ENCODE assay signal across 19 cellular contexts in the genomic region with DNA sequence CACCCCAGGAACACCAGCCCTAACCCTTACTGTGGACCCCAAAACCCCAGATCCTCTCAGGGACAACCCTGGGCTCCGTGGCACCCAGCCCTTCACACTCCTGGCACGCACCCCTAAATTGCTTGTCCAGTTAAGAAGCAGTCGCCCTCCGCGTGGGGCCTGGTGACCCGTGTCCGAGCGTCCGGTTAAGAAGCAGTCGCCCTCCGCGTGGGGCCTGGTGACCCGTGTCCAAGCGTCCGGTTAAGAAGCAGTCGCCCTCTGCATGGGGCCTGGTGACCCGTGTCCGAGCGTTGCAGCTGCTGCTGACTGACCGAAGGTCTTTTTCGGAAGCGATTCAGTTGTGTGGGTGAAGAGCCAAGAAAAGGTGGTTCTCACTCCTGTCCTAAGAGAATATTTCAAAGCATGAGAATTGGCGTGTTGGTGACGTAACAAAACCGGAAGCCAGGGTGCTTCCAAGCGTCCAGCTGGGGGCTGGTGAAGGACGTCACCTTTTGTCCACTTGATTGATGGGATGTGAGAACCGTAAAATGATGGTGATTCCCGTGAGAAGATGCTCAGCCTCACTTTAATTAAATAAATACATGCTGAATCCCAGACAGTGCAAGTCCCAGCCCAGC.
"Had no signal": no experiment of that assay in that cellular context is flagged by ENCODE, and none has a peak within 500 bp of the region (broad histone marks: within the 10 kb centered on the region; RNA-seq: fewer than 3 reads in every experiment).

No MANE protein-coding gene starts in this region.

- ATAC-seq: activated T-helper 17 cell treated with anti-CD3 and anti-CD28 coated beads, Interleukin-2, amount 50 U/mL, for 72 hours; body of pancreas had no signal

- H3K9me3 ChIP-seq: adrenal gland, body of pancreas, psoas muscle, thyroid gland, vagina had no signal

- H3K27ac ChIP-seq: adrenal gland, body of pancreas, epithelial cell of prostate, psoas muscle, thyroid gland, vagina had no signal

- H3K4me3 ChIP-seq: adrenal gland, body of pancreas, lung, psoas muscle, thyroid gland, vagina had no signal

- H3K36me3 ChIP-seq: adrenal gland, thyroid gland, vagina had no signal

- H3K4me1 ChIP-seq: adrenal gland, body of pancreas, psoas muscle, thyroid gland, vagina had no signal

- DNase-seq: activated CD4-positive, alpha-beta T cell treated with anti-CD3 and anti-CD28 coated beads, Interleukin-2, amount 50 U/mL, for 4 hours; activated CD4-positive, CD25-positive, alpha-beta regulatory T cell; activated naive CD4-positive, alpha-beta T cell treated with anti-CD3 and anti-CD28 coated beads, Interleukin-2, amount 50 U/mL, for 16 hours; body of pancreas; effector memory CD4-positive, alpha-beta T cell; hippocampal formation; naive thymus-derived CD4-positive, alpha-beta T cell; occipital lobe; psoas muscle; stimulated activated CD4-positive, alpha-beta T cell treated with anti-CD3 and anti-CD28 coated beads, Interleukin-15, amount 100 ng/mL, for 24 hours; stimulated activated CD4-positive, alpha-beta T cell treated with anti-CD3 and anti-CD28 coated beads, Interleukin-4, amount 100 ng/mL, for 4 hours; stimulated activated naive CD8-positive, alpha-beta T cell treated with anti-CD3 and anti-CD28 coated beads, Interleukin-15, amount 100 ng/mL, for 72 hours; T-helper 2 cell; thyroid gland had no signal

- H3K27me3 ChIP-seq: adrenal gland, body of pancreas, thyroid gland, vagina had no signal
